In genomic region chr12:115456946-115457689, GRCh38 we compare ENCODE assay signal across 15 cellular contexts.
A peak's percentile ranks its signal among the peaks of the same experiment; 100 is the strongest.
DNase-seq lines count a peak whose midpoint lies in the region; ATAC-seq, FAIRE-seq and TF ChIP-seq lines count a peak whose summit lies in the region.
"Had no signal": no experiment of that assay in that cellular context is flagged by ENCODE, and none has a peak within 500 bp of the region (broad histone marks: within the 10 kb centered on the region; RNA-seq: fewer than 3 reads in every experiment).

No MANE protein-coding gene starts in this region.

- H3K9me3 ChIP-seq in A549 (peaks cover 15% of the 10 kb centered on the region), MM.1S (replicated peaks; ENCODE audit: insufficient read depth, low read length) (no peaks in the 10 kb centered on the region)

- no peak overlapping the region for H2AFZ ChIP-seq in MM.1S (ENCODE audit: low read length)

- DNase-seq in A549 (ENCODE audit: low read depth in 1 of 2, low spot score in 1 of 2) (peak; percentile 28 to 53), HEK293T (ENCODE audit: extremely low spot score) (peak; percentile 41), OCI-M1 (lab: John Stamatoyannopoulos, UW) (peak; percentile 11), NCI-H2107 (lab: John Stamatoyannopoulos, UW) (no peak), NCI-H2029 treated with DMSO at 0.1 percent for 48 hours (lab: John Stamatoyannopoulos, UW) (no peak), MM.1S (no peak)
- DNase-seq in activated CD8-positive, alpha-beta memory T cell treated with anti-CD3 and anti-CD28 coated beads, Interleukin-2, amount 50 U/mL, for 4 hours: no peak
- DNase-seq: activated T-cell treated with anti-CD3 and anti-CD28 coated beads, Interleukin-2, amount 50 U/mL, for 24 hours; amniotic stem cell; effector CD8-positive, alpha-beta T cell; NCI-H69; stimulated activated CD8-positive, alpha-beta memory T cell treated with anti-CD3 and anti-CD28 coated beads, Interleukin-4, amount 100 ng/mL, for 48 hours had no signal

- H3K9ac ChIP-seq in MM.1S (ENCODE audit: low read length): no peak overlapping the region

- peaks cover 13% of the 10 kb centered on the region; the same call in 2 of the 3 replicates for H3K4me1 ChIP-seq in A549
- no peaks in the 10 kb centered on the region for H3K4me1 ChIP-seq in MM.1S (ENCODE audit: low read length)

- H3K36me3 ChIP-seq in MM.1S (replicated peaks; ENCODE audit: insufficient read depth, low read length): no peaks in the 10 kb centered on the region

- H3K9me2 ChIP-seq in MM.1S (replicated peaks; ENCODE audit: insufficient read depth, low read length): no peaks in the 10 kb centered on the region

- POLR2A ChIA-PET in A549 (lab: Yijun Ruan, JAX) (interaction anchor here (0.6 to 1.6 kb wide), 2 partner anchors 15 to 773 kb away, joined by 5 to 6 read pairs; partner anchors contain the start of gene TBX3), HEK293T (lab: Yijun Ruan, JAX) (no interaction called here)

- no peak for TF ChIP-seq POLR2A in A549 (IDR thresholded peaks at IDR 0.05; ENCODE audit: low read length)

- CTCF ChIA-PET in A549 (lab: Yijun Ruan, JAX) (interaction anchor here (1.0 to 4.4 kb wide), 6 partner anchors 11 to 298 kb away, joined by 3 to 23 read pairs (median 4); no protein-coding TSS in a partner anchor), HEK293T (lab: Yijun Ruan, JAX) (interaction anchor here (0.9 to 1.1 kb wide), 3 partner anchors 38 to 833 kb away, joined by 3 to 6 read pairs (median 4); no protein-coding TSS in a partner anchor)

- no peaks in the 10 kb centered on the region for H3K79me2 ChIP-seq in MM.1S (ENCODE audit: low read length)

- H3F3A ChIP-seq in MM.1S (ENCODE audit: insufficient read depth, low read length): no peaks in the 10 kb centered on the region

- no peak for FAIRE-seq in A549 (lab: Jason Lieb, UNC)

- peak; percentile 75 to 92 for ATAC-seq in A549
- peak; percentile 57 for ATAC-seq in esophagus mucosa
- ATAC-seq: activated CD4-positive, CD25-positive, alpha-beta regulatory T cell treated with anti-CD3 and anti-CD28 coated beads, Interleukin-2, amount 50 U/mL, for 24 hours had no signal

- TF ChIP-seq CTCF in A549 (IDR thresholded peaks at IDR 0.05) (peak; percentile 32; the same call in 2 of the 3 replicates), MM.1S (IDR thresholded peaks at IDR 0.05; ENCODE audit: low read length) (no peak)

- no peak overlapping the region for H3K27ac ChIP-seq in A549
- no peak overlapping the region for H3K27ac ChIP-seq in MM.1S (ENCODE audit: low read length)

- WGBS in A549 (ENCODE audit: missing lambda C conversion rate): 53% methylated on average over 8 of the region's 8 CpGs

- H4K20me1 ChIP-seq in MM.1S (ENCODE audit: insufficient read depth, low read length): no peaks in the 10 kb centered on the region

- no peak for TF ChIP-seq EP300 in A549 (IDR thresholded peaks at IDR 0.05)

- TF ChIP-seq RAD21 in A549 (conservative IDR thresholded peaks at IDR 0.05 in 1 of 2, IDR thresholded peaks at IDR 0.05 in 1 of 2): peak; percentile 54 to 60

- H3K4me2 ChIP-seq in A549 (no peak overlapping the region), MM.1S (ENCODE audit: low read depth, low read length) (no peak overlapping the region)

- H3K4me3 ChIP-seq in A549 (no peak overlapping the region), MM.1S (ENCODE audit: low read length) (no peak overlapping the region)
- H3K4me3 ChIP-seq: lung had no signal

- H3K27me3 ChIP-seq in MM.1S (replicated peaks; ENCODE audit: insufficient read depth, low read length): no peaks in the 10 kb centered on the region

TF ChIP-seq in A549, 52 proteins besides CTCF, POLR2A, EP300 and RAD21:
- TF ChIP-seq BHLHE40 (IDR thresholded peaks at IDR 0.05; ENCODE audit: low read depth, low read length) (no peak), MAX (IDR thresholded peaks at IDR 0.05) (no peak), HOXB5 (CRISPR knock-in tag; IDR thresholded peaks at IDR 0.05) (no peak), ELK1 (IDR thresholded peaks at IDR 0.05; ENCODE audit: low read depth, low read length) (no peak)

TF ChIP-seq in HEK293T, 16 proteins besides CTCF, POLR2A, EP300 and RAD21:
- TF ChIP-seq NFRKB (IDR thresholded peaks at IDR 0.05): no peak
- TF ChIP-seq CTBP1 (IDR thresholded peaks at IDR 0.05; ENCODE audit: borderline replicate concordance): no peak
- TF ChIP-seq HDGF (IDR thresholded peaks at IDR 0.05; ENCODE audit: borderline replicate concordance): no peak
- TF ChIP-seq FOXK2 (IDR thresholded peaks at IDR 0.05): no peak
- no peak for TF ChIP-seq PKNOX1 (IDR thresholded peaks at IDR 0.05)
- TF ChIP-seq FOXA1 (IDR thresholded peaks at IDR 0.05): no peak
- TF ChIP-seq SUZ12 (IDR thresholded peaks at IDR 0.05): no peak
- no peak for TF ChIP-seq L3MBTL2 (conservative IDR thresholded peaks at IDR 0.05)
- no peak for TF ChIP-seq ZNF384 (IDR thresholded peaks at IDR 0.05)
- TF ChIP-seq ARNT (IDR thresholded peaks at IDR 0.05): no peak

Comparison
In these comparisons a context has a peak if more than half of its experiments do, and no peak if none do; other contexts are left out.
1. DNase-seq: peak in A549 (2 of 2), HEK293T (single experiment) and OCI-M1 (single experiment); none in NCI-H2107 (single experiment), NCI-H2029 treated with DMSO at 0.1 percent for 48 hours (single experiment), MM.1S (single experiment) and activated CD8-positive, alpha-beta memory T cell treated with anti-CD3 and anti-CD28 coated beads, Interleukin-2, amount 50 U/mL, for 4 hours (single experiment).